8 cellular contexts compared by ENCODE assay signal in the genomic region with DNA sequence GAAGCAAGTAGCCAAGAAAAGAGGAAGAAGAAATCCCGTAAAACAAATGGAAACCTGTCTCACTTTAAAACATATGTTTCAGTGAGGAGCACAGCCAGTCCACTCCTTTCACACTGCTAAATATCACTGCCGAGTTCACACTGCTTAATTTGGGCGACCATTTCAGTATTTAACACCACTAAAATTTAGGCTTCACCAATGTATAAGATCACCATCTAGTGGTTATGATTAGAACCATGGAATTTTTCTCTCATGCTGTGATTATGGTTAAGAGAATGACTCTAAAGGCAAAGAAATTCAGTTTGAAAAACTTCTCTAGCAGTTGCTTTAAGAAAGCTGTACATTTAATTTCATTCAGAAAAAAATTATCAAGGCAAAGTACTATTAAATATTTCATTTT. TPM values are rescaled to one million over a fixed set of nuclear protein-coding genes. Genes with fewer than 3 reads are reported as not detected.
DNase-seq lines count a peak whose midpoint lies in the region; ATAC-seq and TF ChIP-seq lines count a peak whose summit lies in the region.

No MANE protein-coding gene starts in this region.

- peak; percentile 63 for TF ChIP-seq RAD21 in HCT116 (IDR thresholded peaks at IDR 0.05; ENCODE audit: low read depth)

- DNase-seq in AG10803 (ENCODE audit: low read depth): peak; percentile 53
- no peak for DNase-seq in HCT116 (ENCODE audit: low read depth, low spot score)
- no peak for DNase-seq in LNCaP clone FGC (ENCODE audit: low read depth)
- DNase-seq in activated naive CD8-positive, alpha-beta T cell treated with anti-CD3 and anti-CD28 coated beads, Interleukin-2, amount 50 U/mL, for 24 hours: no peak
- DNase-seq in right cardiac atrium: no peak
- DNase-seq in stimulated activated naive CD8-positive, alpha-beta T cell treated with anti-CD3 and anti-CD28 coated beads, Interleukin-15, amount 100 ng/mL, for 72 hours: no peak

- H3K9me3 Mint-ChIP-seq in activated naive CD8-positive, alpha-beta T cell treated with anti-CD3 and anti-CD28 coated beads, Interleukin-2, amount 50 U/mL, for 24 hours: no peaks in the 10 kb centered on the region
- no peaks in the 10 kb centered on the region for H3K9me3 Mint-ChIP-seq in stimulated activated naive CD8-positive, alpha-beta T cell treated with anti-CD3 and anti-CD28 coated beads, Interleukin-15, amount 100 ng/mL, for 72 hours

- intact Hi-C loops in HCT116 (cut with micrococcal nuclease) (loop anchor here (1.0 to 2.0 kb wide), 4 partner anchors 110 to 333 kb away; no protein-coding TSS in a partner anchor), right cardiac atrium (cut with DNase I) (loop anchor here in 2 of 4 donors (5.0 to 10.0 kb wide), 2 partner anchors 153 to 155 kb away; no protein-coding TSS in a partner anchor)

- 22% methylated on average over 3 of the region's 3 CpGs for WGBS in right cardiac atrium

- H3K79me2 ChIP-seq in HCT116 (ENCODE audit: insufficient read depth, low read length): peaks cover 99% of the 10 kb centered on the region

- H3K27ac ChIP-seq in HCT116 (ENCODE audit: low read depth, low read length) (no peak overlapping the region), right cardiac atrium (ENCODE audit: low read length) (no peak overlapping the region)

- H3K4me3 ChIP-seq in AG10803 (ENCODE audit: low read length) (no peak overlapping the region), HCT116 (replicated peaks in 1 of 2; ENCODE audit: low read depth in 1 of 2, low read length in 2 of 2) (no peak overlapping the region), LNCaP clone FGC (ENCODE audit: low read depth, low read length) (no peak overlapping the region), right cardiac atrium (ENCODE audit: low read length) (no peak overlapping the region)

- CTCF ChIA-PET in HCT116 (lab: Charles Lee): interaction anchor here (1.2 kb wide), 1 partner anchor 110 kb away, joined by 6 read pairs; no protein-coding TSS in a partner anchor

- RAD21 ChIA-PET in HCT116 (lab: Charles Lee; ENCODE audit: low non-redundant PET in 1 of 2, low total read pairs in 2 of 2, uncharacterized antibody in 2 of 2, unreplicated experiment in 2 of 2): no interaction called here

- H3K9me2 ChIP-seq in HCT116 (ENCODE audit: insufficient read depth): no peaks in the 10 kb centered on the region

- no peaks in the 10 kb centered on the region for H3K27me3 ChIP-seq in HCT116 (ENCODE audit: insufficient read depth, low read length)
- H3K27me3 ChIP-seq in right cardiac atrium (ENCODE audit: control insufficient read depth, insufficient read depth): no peaks in the 10 kb centered on the region

- ATAC-seq in HCT116 (peak; percentile 82), right cardiac atrium (peak; percentile 66 to 80), HG02852 (IDR thresholded peaks at IDR 0.05; ENCODE audit: unreplicated experiment) (no peak)
- peak; percentile 84 for ATAC-seq in activated naive CD8-positive, alpha-beta T cell treated with anti-CD3 and anti-CD28 coated beads, Interleukin-2, amount 50 U/mL, for 24 hours
- peak; percentile 73 for ATAC-seq in stimulated activated naive CD8-positive, alpha-beta T cell treated with anti-CD3 and anti-CD28 coated beads, Interleukin-15, amount 100 ng/mL, for 72 hours

- no peaks in the 10 kb centered on the region for H3K27me3 Mint-ChIP-seq in activated naive CD8-positive, alpha-beta T cell treated with anti-CD3 and anti-CD28 coated beads, Interleukin-2, amount 50 U/mL, for 24 hours
- no peaks in the 10 kb centered on the region for H3K27me3 Mint-ChIP-seq in stimulated activated naive CD8-positive, alpha-beta T cell treated with anti-CD3 and anti-CD28 coated beads, Interleukin-15, amount 100 ng/mL, for 72 hours

- H3K9me3 ChIP-seq in HCT116 (ENCODE audit: control insufficient read depth in 1 of 2, insufficient read depth in 1 of 2, low read depth in 1 of 2, low read length in 2 of 2): no peaks in the 10 kb centered on the region
- H3K9me3 ChIP-seq in right cardiac atrium (ENCODE audit: control insufficient read depth, low read length): no peaks in the 10 kb centered on the region

- H3K27ac Mint-ChIP-seq in activated naive CD8-positive, alpha-beta T cell treated with anti-CD3 and anti-CD28 coated beads, Interleukin-2, amount 50 U/mL, for 24 hours: no peak overlapping the region
- H3K27ac Mint-ChIP-seq in stimulated activated naive CD8-positive, alpha-beta T cell treated with anti-CD3 and anti-CD28 coated beads, Interleukin-15, amount 100 ng/mL, for 72 hours: peak overlapping the region in 1 of 2 donors; percentile 65

- POLR2A ChIA-PET in HCT116 (lab: Charles Lee): interaction anchor here (1.5 kb wide), 1 partner anchor 16 kb away, joined by 3 read pairs; no protein-coding TSS in a partner anchor

- H3K36me3 Mint-ChIP-seq in activated naive CD8-positive, alpha-beta T cell treated with anti-CD3 and anti-CD28 coated beads, Interleukin-2, amount 50 U/mL, for 24 hours (ENCODE audit: low read depth): peaks cover 11% of the 10 kb centered on the region

- no peaks in the 10 kb centered on the region for H4K20me1 ChIP-seq in HCT116 (ENCODE audit: insufficient read depth)

- H3K9ac ChIP-seq in HCT116 (ENCODE audit: low read length): no peak overlapping the region

- H3K4me1 ChIP-seq in HCT116 (ENCODE audit: control insufficient read depth in 1 of 2, insufficient read depth in 2 of 2, low read length in 2 of 2): peaks cover 3 to 23% of the 10 kb centered on the region in 2 experiments; a peak in 3 of 4 replicates
- no peaks in the 10 kb centered on the region for H3K4me1 ChIP-seq in right cardiac atrium (ENCODE audit: control insufficient read depth, insufficient read depth, low read length)

- peak overlapping the region; percentile 8; the same call in 1 of the 2 replicates for H3K4me2 ChIP-seq in HCT116 (ENCODE audit: low read length)

- no peak for TF ChIP-seq POLR2A in HCT116 (IDR thresholded peaks at IDR 0.05; ENCODE audit: borderline replicate concordance, extremely low read depth, insufficient read depth, insufficient read length)

- no peak overlapping the region for H2AFZ ChIP-seq in HCT116 (ENCODE audit: low read depth, low read length, poor library complexity, severe bottlenecking)

- peaks cover 13% of the 10 kb centered on the region for H3K4me1 Mint-ChIP-seq in activated naive CD8-positive, alpha-beta T cell treated with anti-CD3 and anti-CD28 coated beads, Interleukin-2, amount 50 U/mL, for 24 hours
- H3K4me1 Mint-ChIP-seq in stimulated activated naive CD8-positive, alpha-beta T cell treated with anti-CD3 and anti-CD28 coated beads, Interleukin-15, amount 100 ng/mL, for 72 hours: peaks cover 6% of the 10 kb centered on the region

- BruUV-seq in HCT116 (replicated peaks; lab: Mats Ljungman, UMichigan): no TSS peak

- no peak overlapping the region for H3K4me3 Mint-ChIP-seq in activated naive CD8-positive, alpha-beta T cell treated with anti-CD3 and anti-CD28 coated beads, Interleukin-2, amount 50 U/mL, for 24 hours
- H3K4me3 Mint-ChIP-seq in stimulated activated naive CD8-positive, alpha-beta T cell treated with anti-CD3 and anti-CD28 coated beads, Interleukin-15, amount 100 ng/mL, for 72 hours: no peak overlapping the region

- H3K36me3 ChIP-seq in HCT116 (ENCODE audit: control insufficient read depth in 1 of 2, insufficient read depth in 2 of 2, low read length in 2 of 2): no peaks in the 10 kb centered on the region

- TF ChIP-seq CTCF in AG10803 (conservative IDR thresholded peaks at IDR 0.05; ENCODE audit: low read length) (peak; percentile 72), GM12872 (IDR thresholded peaks at IDR 0.05; ENCODE audit: insufficient read depth, low read depth, low read length) (peak; percentile 45; the same call in 2 of the 3 replicates), HCT116 (IDR thresholded peaks at IDR 0.05 in 2 of 3, conservative IDR thresholded peaks at IDR 0.05 in 1 of 3; ENCODE audit: borderline replicate concordance in 1 of 3, insufficient read depth in 1 of 3, low read depth in 2 of 3, low read length in 2 of 3) (peak; percentile 38 to 70 (median 56); a peak in 3 of 6 replicates), LNCaP clone FGC (IDR thresholded peaks at IDR 0.05; ENCODE audit: control insufficient read depth, extremely low read depth, insufficient read depth) (peak; percentile 62)

TF ChIP-seq in HCT116, 20 proteins besides CTCF, POLR2A, EP300 and RAD21 (continues in another document):
- TF ChIP-seq EGR1 (IDR thresholded peaks at IDR 0.05; ENCODE audit: low read depth): no peak
- no peak for TF ChIP-seq JUND (IDR thresholded peaks at IDR 0.05)
- TF ChIP-seq EZH2 (IDR thresholded peaks at IDR 0.05): no peak
- TF ChIP-seq YY1 (IDR thresholded peaks at IDR 0.05; ENCODE audit: extremely low read depth, insufficient replicate concordance, low read depth, low read length): no peak
- TF ChIP-seq TCF7L2 (IDR thresholded peaks at IDR 0.05; ENCODE audit: borderline replicate concordance, extremely low read depth, insufficient read depth, insufficient read length): no peak
- no peak for TF ChIP-seq ZNF274 (IDR thresholded peaks at IDR 0.05; ENCODE audit: low read depth, low read length)
- TF ChIP-seq, protein P1, sequence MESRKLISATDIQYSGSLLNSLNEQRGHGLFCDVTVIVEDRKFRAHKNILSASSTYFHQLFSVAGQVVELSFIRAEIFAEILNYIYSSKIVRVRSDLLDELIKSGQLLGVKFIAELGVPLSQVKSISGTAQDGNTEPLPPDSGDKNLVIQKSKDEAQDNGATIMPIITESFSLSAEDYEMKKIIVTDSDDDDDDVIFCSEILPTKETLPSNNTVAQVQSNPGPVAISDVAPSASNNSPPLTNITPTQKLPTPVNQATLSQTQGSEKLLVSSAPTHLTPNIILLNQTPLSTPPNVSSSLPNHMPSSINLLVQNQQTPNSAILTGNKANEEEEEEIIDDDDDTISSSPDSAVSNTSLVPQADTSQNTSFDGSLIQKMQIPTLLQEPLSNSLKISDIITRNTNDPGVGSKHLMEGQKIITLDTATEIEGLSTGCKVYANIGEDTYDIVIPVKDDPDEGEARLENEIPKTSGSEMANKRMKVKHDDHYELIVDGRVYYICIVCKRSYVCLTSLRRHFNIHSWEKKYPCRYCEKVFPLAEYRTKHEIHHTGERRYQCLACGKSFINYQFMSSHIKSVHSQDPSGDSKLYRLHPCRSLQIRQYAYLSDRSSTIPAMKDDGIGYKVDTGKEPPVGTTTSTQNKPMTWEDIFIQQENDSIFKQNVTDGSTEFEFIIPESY (IDR thresholded peaks at IDR 0.05; ENCODE audit: extremely low read depth, insufficient replicate concordance, low read length): no peak
- TF ChIP-seq FOSL1 (IDR thresholded peaks at IDR 0.05; ENCODE audit: low read depth): no peak
- TF ChIP-seq SRF (IDR thresholded peaks at IDR 0.05; ENCODE audit: low read depth): no peak
- TF ChIP-seq EZH2phosphoT487 (IDR thresholded peaks at IDR 0.05; ENCODE audit: borderline replicate concordance): no peak
- TF ChIP-seq ZFX (IDR thresholded peaks at IDR 0.05): no peak
- TF ChIP-seq, protein P2, sequence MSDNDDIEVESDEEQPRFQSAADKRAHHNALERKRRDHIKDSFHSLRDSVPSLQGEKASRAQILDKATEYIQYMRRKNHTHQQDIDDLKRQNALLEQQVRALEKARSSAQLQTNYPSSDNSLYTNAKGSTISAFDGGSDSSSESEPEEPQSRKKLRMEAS (IDR thresholded peaks at IDR 0.05): no peak

RNA-seq across cellular contexts. Expression of gene SLC4A7, which starts 16.6 kb away (rescaled TPM):
- total RNA-seq in HCT116 (2021; ENCODE audit: unreplicated experiment): 37.6 TPM
- 9.7 and 12.0 TPM in 2 replicates for polyA plus RNA-seq in HCT116 (2012)
- 10 to 100 TPM; 15.7 to 20.6 (median 19.0) TPM for total RNA-seq in right cardiac atrium
- polyA plus RNA-seq in right cardiac atrium: 3.5 TPM
